10 cellular contexts compared by ENCODE assay signal in genomic region chr14:36068777-36069534, GRCh38.
DNase-seq lines count a peak whose midpoint lies in the region; ATAC-seq and TF ChIP-seq lines count a peak whose summit lies in the region.
"Had no signal": no experiment of that assay in that cellular context is flagged by ENCODE, and none has a peak within 500 bp of the region (broad histone marks: within the 10 kb centered on the region; RNA-seq: fewer than 3 reads in every experiment).

No MANE protein-coding gene starts in this region.

- no peak for TF ChIP-seq CTCF in brain microvascular endothelial cell (IDR thresholded peaks at IDR 0.05; ENCODE audit: low read depth, low read length, missing control alignments)
- TF ChIP-seq CTCF in CD14-positive monocyte (IDR thresholded peaks at IDR 0.05) = no peak

- H3K4me1 Mint-ChIP-seq in CD14-positive monocyte = no peaks in the 10 kb centered on the region
- peaks cover 5% of the 10 kb centered on the region for H3K4me1 Mint-ChIP-seq in activated T-cell treated with anti-CD3 and anti-CD28 coated beads, Interleukin-2, amount 50 U/mL, for 72 hours (ENCODE audit: low read depth)

- DNase-seq in GM04504 (ENCODE audit: low read depth) (peak; percentile 10), HPDE6-E6E7 (ENCODE audit: extremely low spot score) (peak; percentile 11), brain microvascular endothelial cell (peak; percentile 8), pons (ENCODE audit: low spot score) (peak; percentile 15), CD14-positive monocyte (ENCODE audit: low spot score) (no peak), activated gamma-delta T cell treated with Interleukin-2 at 50 U/mL for 16 hours (no peak)
- no peak for DNase-seq in activated T-cell treated with anti-CD3 and anti-CD28 coated beads, Interleukin-2, amount 50 U/mL, for 72 hours
- DNase-seq: right cardiac atrium had no signal

- no peaks in the 10 kb centered on the region for H3K36me3 ChIP-seq in brain microvascular endothelial cell (replicated peaks)

- peaks cover 3 to 4% (median 4%) of the 10 kb centered on the region in 3 donors for H3K27me3 Mint-ChIP-seq in CD14-positive monocyte (ENCODE audit: low read depth in 3 of 3)
- H3K27me3 Mint-ChIP-seq in activated T-cell treated with anti-CD3 and anti-CD28 coated beads, Interleukin-2, amount 50 U/mL, for 72 hours (ENCODE audit: low read depth) = peaks cover 23% of the 10 kb centered on the region

- H3K36me3 Mint-ChIP-seq in CD14-positive monocyte = no peaks in the 10 kb centered on the region
- H3K36me3 Mint-ChIP-seq in activated T-cell treated with anti-CD3 and anti-CD28 coated beads, Interleukin-2, amount 50 U/mL, for 72 hours (ENCODE audit: insufficient read depth in 2 of 2) = no peaks in the 10 kb centered on the region

- intact Hi-C loops in CD14-positive monocyte (cut with micrococcal nuclease) = no loop called here

- H3K27me3 ChIP-seq in brain microvascular endothelial cell (replicated peaks) = no peaks in the 10 kb centered on the region

- in situ Hi-C loops in brain microvascular endothelial cell (cut with HindIII; ENCODE audit: low pct_ligation_motif_present, low sequenced_read_pairs) = no loop called here

- H3K4me3 Mint-ChIP-seq in CD14-positive monocyte = no peak overlapping the region
- no peak overlapping the region for H3K4me3 Mint-ChIP-seq in activated T-cell treated with anti-CD3 and anti-CD28 coated beads, Interleukin-2, amount 50 U/mL, for 72 hours

- H3K27ac Mint-ChIP-seq in CD14-positive monocyte = no peak overlapping the region
- no peak overlapping the region for H3K27ac Mint-ChIP-seq in activated T-cell treated with anti-CD3 and anti-CD28 coated beads, Interleukin-2, amount 50 U/mL, for 72 hours

- peaks cover 0 to 1% (median 0%) of the 10 kb centered on the region in 7 donors for H3K9me3 Mint-ChIP-seq in CD14-positive monocyte
- H3K9me3 Mint-ChIP-seq in activated T-cell treated with anti-CD3 and anti-CD28 coated beads, Interleukin-2, amount 50 U/mL, for 72 hours = no peaks in the 10 kb centered on the region

- H3K27ac ChIP-seq in brain microvascular endothelial cell = no peak overlapping the region
- H3K27ac ChIP-seq: VCaP had no signal

- ATAC-seq in GM21515 (IDR thresholded peaks at IDR 0.05; ENCODE audit: unreplicated experiment) = no peak
- no peak for ATAC-seq in activated T-cell treated with anti-CD3 and anti-CD28 coated beads, Interleukin-2, amount 50 U/mL, for 72 hours (replicated peaks in 1 of 2)

- H3K4me3 ChIP-seq in brain microvascular endothelial cell (ENCODE audit: low read depth, low read length) = no peak overlapping the region

Comparison
In these comparisons a context has a peak if more than half of its experiments do, and no peak if none do; other contexts are left out.
1. DNase-seq: peak in GM04504 (single experiment), HPDE6-E6E7 (single experiment), brain microvascular endothelial cell (single experiment) and pons (single experiment); none in CD14-positive monocyte (single experiment), activated gamma-delta T cell treated with Interleukin-2 at 50 U/mL for 16 hours (single experiment) and activated T-cell treated with anti-CD3 and anti-CD28 coated beads, Interleukin-2, amount 50 U/mL, for 72 hours (0 of 2).